23 cellular contexts compared by ENCODE assay signal in genomic region chr6:81929828-81930227, GRCh38.
A peak's percentile ranks its signal among the peaks of the same experiment; 100 is the strongest.
DNase-seq lines count a peak whose midpoint lies in the region; ATAC-seq and TF ChIP-seq lines count a peak whose summit lies in the region.
"Had no signal": no experiment of that assay in that cellular context is flagged by ENCODE, and none has a peak within 500 bp of the region (broad histone marks: within the 10 kb centered on the region; RNA-seq: fewer than 3 reads in every experiment).

No MANE protein-coding gene starts in this region.

- DNase-seq in AG08395 (ENCODE audit: low spot score) (peak; percentile 28), HT1080 (ENCODE audit: low read depth) (peak; percentile 23), cerebellum (ENCODE audit: low spot score) (peak; percentile 31), kidney tubule cell (ENCODE audit: low spot score) (peak; percentile 15), GM20000 (ENCODE audit: low spot score) (no peak), NOMO-1 treated with dmso at 0.1 percent for 144 hours (lab: John Stamatoyannopoulos, UW; ENCODE audit: unreplicated experiment) (no peak), amniotic stem cell (lab: John Stamatoyannopoulos, UW) (no peak)
- DNase-seq: activated CD4-positive, alpha-beta T cell treated with anti-CD3 and anti-CD28 coated beads, Interleukin-2, amount 50 U/mL, for 4 hours; activated effector memory CD4-positive, alpha-beta T cell treated with Interleukin-2 at 50 U/mL for 16 hours; activated naive CD8-positive, alpha-beta T cell treated with anti-CD3 and anti-CD28 coated beads, Interleukin-2, amount 50 U/mL, for 24 hours; dorsolateral prefrontal cortex; H7; naive B cell; NCI-H1436; nucleus accumbens; RPMI8226; stomach; T1000; trophoblast cell had no signal

- no peak for ATAC-seq in GM19351 (IDR thresholded peaks at IDR 0.05; ENCODE audit: unreplicated experiment)
- ATAC-seq: A549; activated naive CD8-positive, alpha-beta T cell treated with anti-CD3 and anti-CD28 coated beads, Interleukin-2, amount 50 U/mL, for 24 hours; gastroesophageal sphincter; WTC11 had no signal

- TF ChIP-seq CTCF in GM20000 (IDR thresholded peaks at IDR 0.05; ENCODE audit: extremely low read depth, missing control alignments) = no peak

Comparison
In these comparisons a context has a peak if more than half of its experiments do, and no peak if none do; other contexts are left out.
1. DNase-seq: peak in AG08395 (single experiment), HT1080 (single experiment), cerebellum (single experiment) and kidney tubule cell (single experiment); none in GM20000 (single experiment), NOMO-1 treated with dmso at 0.1 percent for 144 hours (single experiment) and amniotic stem cell (single experiment).